Comparison of ENCODE assay signal across 7 cellular contexts in genomic region chr22:16387543-16387942, GRCh38.
DNase-seq lines count a peak whose midpoint lies in the region; ATAC-seq, FAIRE-seq and TF ChIP-seq lines count a peak whose summit lies in the region.
"Not testable (repeated sequence)": the region's sequence is repeated elsewhere in the genome, so short reads cannot be mapped to it uniquely, and the experiment has no call there.

No MANE protein-coding gene starts in this region.

- POLR2A ChIA-PET in activated CD4-positive, alpha-beta T cell treated with anti-CD3 and anti-CD28 coated beads, Interleukin-2, amount 10 ng/mL, durations not matched to agents 7 days and 5 days (lab: Charles Lee); HepG2 (lab: Yijun Ruan, JAX): not testable (repeated sequence)

- not testable (repeated sequence) for H3K4me2 ChIP-seq in HepG2 (ENCODE audit: low read depth, low read length)

- H3K36me3 ChIP-seq in HepG2 (replicated peaks in 1 of 2; ENCODE audit: control insufficient read depth in 1 of 2, insufficient read depth in 2 of 2, low read length in 2 of 2); upper lobe of right lung: not testable (repeated sequence)

- WGBS in HepG2 (ENCODE audit: low lambda C conversion rate): 0% methylated on average over 1 of the region's 11 CpGs

- H3K79me2 ChIP-seq in HepG2 (ENCODE audit: insufficient read depth, low read length): not testable (repeated sequence)

- not testable (repeated sequence) for H3K9me3 ChIP-seq in T-helper 17 cell (ENCODE audit: control insufficient read depth, low read length, poor library complexity, severe bottlenecking); HepG2 (ENCODE audit: low read length); upper lobe of right lung

- peaks cover 14% of the 10 kb centered on the region for H3K27me3 Mint-ChIP-seq in T-helper 17 cell
- peaks cover 15% of the 10 kb centered on the region for H3K27me3 Mint-ChIP-seq in activated CD4-positive, alpha-beta T cell treated with anti-CD3 and anti-CD28 coated beads, Interleukin-2, amount 10 ng/mL, durations not matched to agents 7 days and 5 days

- H3K27me3 ChIP-seq in HepG2 (ENCODE audit: control insufficient read depth in 1 of 2, insufficient read depth in 2 of 2, low read length in 2 of 2); upper lobe of right lung: not testable (repeated sequence)

- CTCF ChIA-PET in activated CD4-positive, alpha-beta T cell treated with anti-CD3 and anti-CD28 coated beads, Interleukin-2, amount 10 ng/mL, durations not matched to agents 7 days and 5 days (lab: Charles Lee); HepG2 (lab: Yijun Ruan, JAX; ENCODE audit: low intra/inter-chr PET ratio, low total read pairs): not testable (repeated sequence)

- H4K20me1 ChIP-seq in HepG2 (ENCODE audit: insufficient read depth, low read length): not testable (repeated sequence)

- not testable (repeated sequence) for BruUV-seq in HepG2 (replicated peaks; lab: Mats Ljungman, UMichigan)

- peak overlapping the region; percentile 55 for H3K4me3 Mint-ChIP-seq in T-helper 17 cell
- peak overlapping the region; percentile 13 for H3K4me3 Mint-ChIP-seq in activated CD4-positive, alpha-beta T cell treated with anti-CD3 and anti-CD28 coated beads, Interleukin-2, amount 10 ng/mL, durations not matched to agents 7 days and 5 days

- ATAC-seq in T-helper 17 cell, HepG2, upper lobe of right lung: not testable (repeated sequence)

- H3K9ac ChIP-seq in HepG2 (ENCODE audit: insufficient read depth, low read depth, low read length): not testable (repeated sequence)

- in situ Hi-C loops in HepG2 (cut with HindIII; ENCODE audit: extremely low pct_ligation_motif_present, low pct_unique_long_range_greater_than_20kb): not testable (repeated sequence)

- not testable (repeated sequence) for H3K4me3 ChIP-seq in HepG2 (replicated peaks in 1 of 3; ENCODE audit: insufficient read depth in 1 of 3, low read depth in 2 of 3, low read length in 3 of 3); upper lobe of right lung

- H3K9me3 Mint-ChIP-seq in activated CD4-positive, alpha-beta T cell treated with anti-CD3 and anti-CD28 coated beads, Interleukin-2, amount 10 ng/mL, durations not matched to agents 7 days and 5 days: not testable (repeated sequence)

- not testable (repeated sequence) for H3K36me3 Mint-ChIP-seq in T-helper 17 cell (ENCODE audit: low read depth); activated CD4-positive, alpha-beta T cell treated with anti-CD3 and anti-CD28 coated beads, Interleukin-2, amount 10 ng/mL, durations not matched to agents 7 days and 5 days (ENCODE audit: low read depth)

- H3K27ac Mint-ChIP-seq in T-helper 17 cell; activated CD4-positive, alpha-beta T cell treated with anti-CD3 and anti-CD28 coated beads, Interleukin-2, amount 10 ng/mL, durations not matched to agents 7 days and 5 days: not testable (repeated sequence)

- not testable (repeated sequence) for H3K4me1 Mint-ChIP-seq in T-helper 17 cell; activated CD4-positive, alpha-beta T cell treated with anti-CD3 and anti-CD28 coated beads, Interleukin-2, amount 10 ng/mL, durations not matched to agents 7 days and 5 days

- H3K27ac ChIP-seq in HepG2 (ENCODE audit: extremely low read length, insufficient read depth, low read length); upper lobe of right lung: not testable (repeated sequence)

- not testable (repeated sequence) for TF ChIP-seq CTCF in HepG2 (CRISPR knock-in tag; IDR thresholded peaks at IDR 0.05); upper lobe of right lung (IDR thresholded peaks at IDR 0.05)

- TF ChIP-seq POLR2A in HepG2 (IDR thresholded peaks at IDR 0.05; ENCODE audit: insufficient read depth in 1 of 2, low read depth in 2 of 2, low read length in 2 of 2): not testable (repeated sequence)

- not testable (repeated sequence) for H2AFZ ChIP-seq in HepG2 (ENCODE audit: low read length)

- not testable (repeated sequence) for TF ChIP-seq RAD21 in HepG2 (CRISPR knock-in tag; IDR thresholded peaks at IDR 0.05)

- DNase-seq in D341Med (ENCODE audit: low spot score): peak; percentile 20
- DNase-seq in T-helper 17 cell; activated CD4-positive, alpha-beta T cell treated with anti-CD3 and anti-CD28 coated beads, Interleukin-2, amount 10 ng/mL, durations not matched to agents 7 days and 5 days; HepG2 (ENCODE audit: low spot score): not testable (repeated sequence)
- DNase-seq in mesenteric fat pad (ENCODE audit: low spot score): peak; percentile 47
- DNase-seq in posterior vena cava (ENCODE audit: low spot score): peak; percentile 53
- DNase-seq in upper lobe of right lung: peak; percentile 53

- not testable (repeated sequence) for FAIRE-seq in HepG2 (lab: Jason Lieb, UNC)

- not testable (repeated sequence) for TF ChIP-seq EP300 in HepG2 (IDR thresholded peaks at IDR 0.05; ENCODE audit: low read depth in 2 of 2, low read length in 2 of 2); HepG2 (CRISPR knock-in tag; IDR thresholded peaks at IDR 0.05; ENCODE audit: borderline replicate concordance)

- not testable (repeated sequence) for H3K4me1 ChIP-seq in HepG2 (ENCODE audit: insufficient read depth, low read length); upper lobe of right lung

- intact Hi-C loops in HepG2 (cut with micrococcal nuclease; ENCODE audit: unreplicated experiment); posterior vena cava (cut with DNase I); upper lobe of right lung (cut with DNase I): not testable (repeated sequence)

TF ChIP-seq in HepG2, 621 proteins besides CTCF, POLR2A, EP300 and RAD21:
- peak; percentile 82; the same call in 1 of the 2 replicates for TF ChIP-seq EZH2 (conservative IDR thresholded peaks at IDR 0.05; ENCODE audit: low read depth, low read length)
TF ChIP-seq in HepG2: peak in this region for 1; not testable (repeated sequence) for 620.
